In genomic region chr17:40326832-40327199, GRCh38 we compare ENCODE assay signal across 10 cellular contexts.
DNase-seq lines count a peak whose midpoint lies in the region; TF ChIP-seq lines count a peak whose summit lies in the region.
"Had no signal": no experiment of that assay in that cellular context is flagged by ENCODE, and none has a peak within 500 bp of the region (broad histone marks: within the 10 kb centered on the region; RNA-seq: fewer than 3 reads in every experiment).

No MANE protein-coding gene starts in this region.

- H3K9ac ChIP-seq in adipocyte (ENCODE audit: low read length) (peak overlapping the region; percentile 61), muscle layer of colon (ENCODE audit: low read length) (no peak overlapping the region)

- H3K36me3 Mint-ChIP-seq in activated naive CD4-positive, alpha-beta T cell treated with anti-CD3 and anti-CD28 coated beads, Interleukin-2, amount 50 U/mL, for 24 hours, result peaks cover 6% of the 10 kb centered on the region

- peaks cover 89% of the 10 kb centered on the region for H3K4me1 ChIP-seq in adipocyte (ENCODE audit: control insufficient read depth, insufficient read depth, low read length)
- peaks cover 95% of the 10 kb centered on the region for H3K4me1 ChIP-seq in muscle layer of colon (ENCODE audit: insufficient read depth, low read length)
- peaks cover 19 to 100% (median 95%) of the 10 kb centered on the region in 4 donors for H3K4me1 ChIP-seq in tibial artery

- intact Hi-C loops in tibial artery (cut with DNase I; ENCODE audit: low total_unique reads), result no loop called here

- H3K9me3 Mint-ChIP-seq in activated naive CD4-positive, alpha-beta T cell treated with anti-CD3 and anti-CD28 coated beads, Interleukin-2, amount 50 U/mL, for 24 hours, result no peaks in the 10 kb centered on the region

- peak overlapping the region; percentile 86 for H3K4me3 Mint-ChIP-seq in activated naive CD4-positive, alpha-beta T cell treated with anti-CD3 and anti-CD28 coated beads, Interleukin-2, amount 50 U/mL, for 24 hours

- H3K27me3 Mint-ChIP-seq in activated naive CD4-positive, alpha-beta T cell treated with anti-CD3 and anti-CD28 coated beads, Interleukin-2, amount 50 U/mL, for 24 hours, result no peaks in the 10 kb centered on the region

- H3K36me3 ChIP-seq in adipocyte (ENCODE audit: control insufficient read depth, insufficient read depth, low read length, severe bottlenecking) (peaks cover 10% of the 10 kb centered on the region), muscle layer of colon (ENCODE audit: insufficient read depth, low read length) (no peaks in the 10 kb centered on the region), tibial artery (peaks cover 0 to 5% (median 3%) of the 10 kb centered on the region in 3 donors), WERI-Rb-1 (peaks cover 11% of the 10 kb centered on the region)

- H3K27me3 ChIP-seq in adipocyte (replicated peaks; ENCODE audit: control insufficient read depth, insufficient read depth, low read length) (no peaks in the 10 kb centered on the region), muscle layer of colon (ENCODE audit: control insufficient read depth in 1 of 2, insufficient read depth in 2 of 2, low read length in 2 of 2) (no peaks in the 10 kb centered on the region), tibial artery (no peaks in the 10 kb centered on the region), WERI-Rb-1 (ENCODE audit: insufficient read depth, low read depth, severe bottlenecking) (no peaks in the 10 kb centered on the region)

- H3K27ac Mint-ChIP-seq in activated naive CD4-positive, alpha-beta T cell treated with anti-CD3 and anti-CD28 coated beads, Interleukin-2, amount 50 U/mL, for 24 hours, result peak overlapping the region; percentile 87

- no peak for TF ChIP-seq CTCF in tibial artery (IDR thresholded peaks at IDR 0.05)
- no peak for TF ChIP-seq CTCF in WERI-Rb-1 (IDR thresholded peaks at IDR 0.05; ENCODE audit: low read depth, low read length)

- DNase-seq in activated naive CD4-positive, alpha-beta T cell (lab: John Stamatoyannopoulos, UW), result no peak
- DNase-seq in adipocyte (ENCODE audit: low read depth), result no peak
- DNase-seq in tibial artery, result no peak
- no peak for DNase-seq in islet precursor cell
- no peak for DNase-seq in WERI-Rb-1
- DNase-seq in GM19238 (ENCODE audit: insufficient read length, low spot score), result no peak
- DNase-seq: GOT3, NCI-H2081 treated with DMSO at 0.1 percent for 48 hours had no signal

- H3K9me3 ChIP-seq in adipocyte (ENCODE audit: control insufficient read depth, low read length) (no peaks in the 10 kb centered on the region), muscle layer of colon (ENCODE audit: low read length) (no peaks in the 10 kb centered on the region), tibial artery (no peaks in the 10 kb centered on the region), WERI-Rb-1 (ENCODE audit: severe bottlenecking) (no peaks in the 10 kb centered on the region)

- H3K27ac ChIP-seq in muscle layer of colon (ENCODE audit: low read depth, low read length) (peak overlapping the region; percentile 35), tibial artery (peak overlapping the region; percentile 94 to 95), WERI-Rb-1 (no peak overlapping the region)

- H3K4me3 ChIP-seq in adipocyte (ENCODE audit: low read length) (peak overlapping the region; percentile 58), muscle layer of colon (ENCODE audit: low read depth in 1 of 2, low read length in 2 of 2) (no peak overlapping the region), tibial artery (peak overlapping the region in 1 of 2 donors; percentile 27), WERI-Rb-1 (ENCODE audit: low read depth, low read length) (no peak overlapping the region)

- H3K4me1 Mint-ChIP-seq in activated naive CD4-positive, alpha-beta T cell treated with anti-CD3 and anti-CD28 coated beads, Interleukin-2, amount 50 U/mL, for 24 hours, result peaks cover 85% of the 10 kb centered on the region
